In genomic region chr14:29243355-29243754, GRCh38 we compare ENCODE assay signal across 18 cellular contexts.
DNase-seq lines count a peak whose midpoint lies in the region; ATAC-seq and TF ChIP-seq lines count a peak whose summit lies in the region.
"Had no signal": no experiment of that assay in that cellular context is flagged by ENCODE, and none has a peak within 500 bp of the region (broad histone marks: within the 10 kb centered on the region; RNA-seq: fewer than 3 reads in every experiment).

No MANE protein-coding gene starts in this region.

- no peak for TF ChIP-seq CTCF in epithelial cell of proximal tubule (conservative IDR thresholded peaks at IDR 0.05; ENCODE audit: low read depth, low read length)
- no peak for TF ChIP-seq CTCF in progenitor cell of endocrine pancreas (IDR thresholded peaks at IDR 0.05; ENCODE audit: unreplicated experiment)
- TF ChIP-seq CTCF in BE2C (IDR thresholded peaks at IDR 0.05; ENCODE audit: low read depth, low read length), result no peak

- intact Hi-C loops in head of caudate nucleus (cut with DNase I), result no loop called here

- peak; percentile 26 for DNase-seq in NCI-H345 (lab: John Stamatoyannopoulos, UW)
- DNase-seq in NCI-H345 treated with DMSO at 0.1 percent for 48 hours (lab: John Stamatoyannopoulos, UW; ENCODE audit: unreplicated experiment), result no peak
- peak; percentile 85 for DNase-seq in NCI-H446 treated with DMSO at 0.1 percent for 48 hours (lab: John Stamatoyannopoulos, UW)
- DNase-seq in epithelial cell of proximal tubule (ENCODE audit: low read depth), result peak; percentile 75
- no peak for DNase-seq in progenitor cell of endocrine pancreas (ENCODE audit: low spot score, unreplicated experiment)
- no peak for DNase-seq in BE2C
- no peak for DNase-seq in head of caudate nucleus
- DNase-seq: 8988T, erythroblast, Peyer's patch, stomach, T-cell, uterus had no signal

- no peak overlapping the region for H3K4me3 Mint-ChIP-seq in progenitor cell of endocrine pancreas (ENCODE audit: low read depth)
- H3K4me3 Mint-ChIP-seq: neural crest cell, T-cell, WTC11 had no signal

- no peaks in the 10 kb centered on the region for H3K36me3 ChIP-seq in BE2C
- H3K36me3 ChIP-seq: Peyer's patch, stomach, uterus had no signal

- no peak for ATAC-seq in GM19395 (IDR thresholded peaks at IDR 0.05; ENCODE audit: unreplicated experiment)
- ATAC-seq: T-cell, WTC11 had no signal

- H3K4me3 ChIP-seq in epithelial cell of proximal tubule (ENCODE audit: low read depth, low read length) (no peak overlapping the region), BE2C (ENCODE audit: low read depth, low read length) (no peak overlapping the region)
- H3K4me3 ChIP-seq: lung, Peyer's patch, skin epidermis, stomach, uterus had no signal

- H3K27me3 ChIP-seq in BE2C, result no peaks in the 10 kb centered on the region
- H3K27me3 ChIP-seq: Peyer's patch, stomach, uterus had no signal

- H3K27me3 Mint-ChIP-seq in progenitor cell of endocrine pancreas, result no peaks in the 10 kb centered on the region
- H3K27me3 Mint-ChIP-seq: T-cell had no signal

- peaks cover 5% of the 10 kb centered on the region for H3K9me3 Mint-ChIP-seq in progenitor cell of endocrine pancreas (ENCODE audit: low read depth)

- no peaks in the 10 kb centered on the region for H3K4me1 ChIP-seq in BE2C
- H3K4me1 ChIP-seq: Peyer's patch, stomach, uterus had no signal

- peaks cover 8% of the 10 kb centered on the region for H3K4me1 Mint-ChIP-seq in progenitor cell of endocrine pancreas (ENCODE audit: low read depth)
- H3K4me1 Mint-ChIP-seq: neural crest cell, T-cell had no signal

- no peaks in the 10 kb centered on the region; the same call in 1 of the 2 replicates for H3K9me3 ChIP-seq in BE2C
- H3K9me3 ChIP-seq: Peyer's patch, stomach, uterus had no signal

- H3K36me3 Mint-ChIP-seq in progenitor cell of endocrine pancreas (ENCODE audit: insufficient read depth), result no peaks in the 10 kb centered on the region
- H3K36me3 Mint-ChIP-seq: T-cell, WTC11 had no signal

- peak overlapping the region; percentile 14 for H3K27ac Mint-ChIP-seq in progenitor cell of endocrine pancreas
- H3K27ac Mint-ChIP-seq: T-cell, WTC11 had no signal

Comparison
In these comparisons a context has a peak if more than half of its experiments do, and no peak if none do; other contexts are left out.
1. DNase-seq: peak in NCI-H345 (single experiment), NCI-H446 treated with DMSO at 0.1 percent for 48 hours (single experiment) and epithelial cell of proximal tubule (single experiment); none in NCI-H345 treated with DMSO at 0.1 percent for 48 hours (single experiment), progenitor cell of endocrine pancreas (single experiment), BE2C (single experiment) and head of caudate nucleus (0 of 42).